ENCODE assay signal across 7 cellular contexts in genomic region chr9:37466037-37466709, GRCh38. TPM values are rescaled to one million over a fixed set of nuclear protein-coding genes. Genes with fewer than 3 reads are reported as not detected.
DNase-seq lines count a peak whose midpoint lies in the region; ATAC-seq and TF ChIP-seq lines count a peak whose summit lies in the region.

No MANE protein-coding gene starts in this region.

- peaks cover 31% of the 10 kb centered on the region for H3K4me1 Mint-ChIP-seq in activated CD8-positive, alpha-beta memory T cell treated with anti-CD3 and anti-CD28 coated beads, Interleukin-2, amount 10 ng/mL, durations not matched to agents 7 days and 5 days

- WGBS in esophagus squamous epithelium, 2 donors, result 0% methylated on average over 18 to 27 of the region's 47 CpGs
- WGBS in testis, 2 donors, result 0% methylated on average over 45 to 46 of the region's 47 CpGs

- peak overlapping the region; percentile 94 for H3K27ac Mint-ChIP-seq in activated CD8-positive, alpha-beta memory T cell treated with anti-CD3 and anti-CD28 coated beads, Interleukin-2, amount 10 ng/mL, durations not matched to agents 7 days and 5 days

- peak; percentile 43 for DNase-seq in NCI-H187 treated with DMSO at 0.1 percent for 48 hours (lab: John Stamatoyannopoulos, UW)
- peak; percentile 56 for DNase-seq in activated CD8-positive, alpha-beta memory T cell treated with anti-CD3 and anti-CD28 coated beads, Interleukin-2, amount 10 ng/mL, durations not matched to agents 7 days and 5 days
- DNase-seq in esophagus squamous epithelium (lab: John Stamatoyannopoulos, UW), result peak; percentile 14
- peak; percentile 72 for DNase-seq in testis

- H3K4me1 ChIP-seq in esophagus squamous epithelium, result peaks cover 12 to 53% (median 21%) of the 10 kb centered on the region in 3 donors
- peaks cover 16 to 17% of the 10 kb centered on the region in 2 donors for H3K4me1 ChIP-seq in muscle layer of duodenum (ENCODE audit: control insufficient read depth in 1 of 2, insufficient read depth in 2 of 2, low read length in 2 of 2)
- H3K4me1 ChIP-seq in testis, result peaks cover 26% of the 10 kb centered on the region

- H3K27me3 Mint-ChIP-seq in activated CD8-positive, alpha-beta memory T cell treated with anti-CD3 and anti-CD28 coated beads, Interleukin-2, amount 10 ng/mL, durations not matched to agents 7 days and 5 days, result no peaks in the 10 kb centered on the region

- no peaks in the 10 kb centered on the region for H3K9me3 ChIP-seq in esophagus squamous epithelium
- H3K9me3 ChIP-seq in muscle layer of duodenum (ENCODE audit: control insufficient read depth in 1 of 2, low read length in 2 of 2), result no peaks in the 10 kb centered on the region
- H3K9me3 ChIP-seq in testis, result no peaks in the 10 kb centered on the region

- ATAC-seq in HG02571 (IDR thresholded peaks at IDR 0.05; ENCODE audit: unreplicated experiment), result peak; percentile 4
- peak; percentile 5 for ATAC-seq in activated CD8-positive, alpha-beta memory T cell treated with anti-CD3 and anti-CD28 coated beads, Interleukin-2, amount 10 ng/mL, durations not matched to agents 7 days and 5 days

- CTCF ChIA-PET in activated CD8-positive, alpha-beta memory T cell treated with anti-CD3 and anti-CD28 coated beads, Interleukin-2, amount 10 ng/mL, durations not matched to agents 7 days and 5 days (lab: Charles Lee), result interaction anchor here (0.8 to 1.3 kb wide), 3 partner anchors 9 to 54 kb away, joined by 3 to 5 read pairs (median 4); no protein-coding TSS in a partner anchor

- intact Hi-C loops in esophagus squamous epithelium (cut with DNase I), result no loop called here
- intact Hi-C loops in testis (cut with DNase I; ENCODE audit: low total_unique reads), result no loop called here

- H3K4me3 ChIP-seq in GM08714 (ENCODE audit: low read length) (peak overlapping the region; percentile 64), esophagus squamous epithelium (peak overlapping the region; percentile 82 to 99 (median 85)), muscle layer of duodenum (ENCODE audit: low read depth in 1 of 2, low read length in 2 of 2) (peak overlapping the region; percentile 66 to 88), testis (peak overlapping the region; percentile 83 to 89)

- H3K27ac ChIP-seq in esophagus squamous epithelium (peak overlapping the region; percentile 99), muscle layer of duodenum (ENCODE audit: low read length) (peak overlapping the region; percentile 88), testis (peak overlapping the region; percentile 96 to 98)

- H3K27me3 ChIP-seq in esophagus squamous epithelium, result no peaks in the 10 kb centered on the region
- H3K27me3 ChIP-seq in muscle layer of duodenum (ENCODE audit: low read depth, low read length), result no peaks in the 10 kb centered on the region
- H3K27me3 ChIP-seq in testis, result no peaks in the 10 kb centered on the region

- H3K36me3 ChIP-seq in esophagus squamous epithelium, result no peaks in the 10 kb centered on the region
- peaks cover 0 to 9% of the 10 kb centered on the region in 2 donors for H3K36me3 ChIP-seq in muscle layer of duodenum (ENCODE audit: control insufficient read depth in 1 of 2, insufficient read depth in 2 of 2, low read length in 2 of 2)
- no peaks in the 10 kb centered on the region for H3K36me3 ChIP-seq in testis (ENCODE audit: low read depth, missing control alignments)

- H3K9me3 Mint-ChIP-seq in activated CD8-positive, alpha-beta memory T cell treated with anti-CD3 and anti-CD28 coated beads, Interleukin-2, amount 10 ng/mL, durations not matched to agents 7 days and 5 days (ENCODE audit: low read depth), result no peaks in the 10 kb centered on the region

- peaks cover 10% of the 10 kb centered on the region for H3K36me3 Mint-ChIP-seq in activated CD8-positive, alpha-beta memory T cell treated with anti-CD3 and anti-CD28 coated beads, Interleukin-2, amount 10 ng/mL, durations not matched to agents 7 days and 5 days

- TF ChIP-seq POLR2A in esophagus squamous epithelium (IDR thresholded peaks at IDR 0.05) (peak in 1 of 4 donors; percentile 41), testis (IDR thresholded peaks at IDR 0.05) (no peak)

- TF ChIP-seq CTCF in esophagus squamous epithelium (IDR thresholded peaks at IDR 0.05) (no peak), testis (IDR thresholded peaks at IDR 0.05) (no peak)

- H3K4me3 Mint-ChIP-seq in activated CD8-positive, alpha-beta memory T cell treated with anti-CD3 and anti-CD28 coated beads, Interleukin-2, amount 10 ng/mL, durations not matched to agents 7 days and 5 days, result peak overlapping the region; percentile 96

RNA-seq across cellular contexts. Expression of gene ZBTB5, which starts 0.9 kb away (rescaled TPM):
- total RNA-seq in activated CD8-positive, alpha-beta memory T cell treated with anti-CD3 and anti-CD28 coated beads, Interleukin-2, amount 10 ng/mL, durations not matched to agents 7 days and 5 days, result 1 to 10 TPM; 9.7 TPM
- total RNA-seq in esophagus squamous epithelium (10 to 100 TPM; 15.0 to 23.3 (median 20.5) TPM), testis (10 to 100 TPM; 28.4 to 33.8 TPM)
- 20.4 TPM for polyA plus RNA-seq in testis (ENCODE audit: insufficient read depth, low read depth, low replicate concordance)

RNA-seq across cellular contexts. Expression of gene POLR1E, which starts 19.6 kb away (rescaled TPM):
- 10 to 100 TPM; 35.5 to 43.0 TPM for total RNA-seq in activated CD8-positive, alpha-beta memory T cell treated with anti-CD3 and anti-CD28 coated beads, Interleukin-2, amount 10 ng/mL, durations not matched to agents 7 days and 5 days
- 10 to 100 TPM; 11.6 to 31.1 (median 15.2) TPM for total RNA-seq in esophagus squamous epithelium
- 10 to 100 TPM; 18.6 to 23.8 TPM for total RNA-seq in testis
- 20.6 TPM for polyA plus RNA-seq in testis (ENCODE audit: insufficient read depth, low read depth, low replicate concordance)

RNA-seq across cellular contexts. Expression of gene GRHPR, which starts 43.7 kb away (rescaled TPM):
- 10 to 100 TPM; 59.3 to 65.6 TPM for total RNA-seq in activated CD8-positive, alpha-beta memory T cell treated with anti-CD3 and anti-CD28 coated beads, Interleukin-2, amount 10 ng/mL, durations not matched to agents 7 days and 5 days
- total RNA-seq in esophagus squamous epithelium (100 to 1,000 TPM in 2 of 4 donors, 10 to 100 TPM in 2; 74.5 to 117 (median 93.8) TPM), testis (100 to 1,000 TPM; 195 to 262 TPM)
- polyA plus RNA-seq in testis (ENCODE audit: insufficient read depth, low read depth, low replicate concordance), result 130 TPM

Comparison
In these comparisons a context has a peak if more than half of its experiments do, and no peak if none do; other contexts are left out.
1. Peak in every context shown above with its lines: DNase-seq, ATAC-seq, H3K4me3 ChIP-seq and H3K27ac ChIP-seq.
2. DNase-seq: peak in every context shown above with its lines; median percentile 72 in testis; 56 in activated CD8-positive, alpha-beta memory T cell treated with anti-CD3 and anti-CD28 coated beads, Interleukin-2, amount 10 ng/mL, durations not matched to agents 7 days and 5 days; 43 in NCI-H187 treated with DMSO at 0.1 percent for 48 hours; 14 in esophagus squamous epithelium.